Comparison of ENCODE assay signal across 8 cellular contexts in genomic region chr20:25178563-25179438, GRCh38. TPM values are rescaled to one million over a fixed set of nuclear protein-coding genes. Genes with fewer than 3 reads are reported as not detected.
DNase-seq lines count a peak whose midpoint lies in the region; ATAC-seq and TF ChIP-seq lines count a peak whose summit lies in the region.

No MANE protein-coding gene starts in this region.

- peaks cover 4% of the 10 kb centered on the region for H3K9me3 Mint-ChIP-seq in activated CD8-positive, alpha-beta memory T cell treated with anti-CD3 and anti-CD28 coated beads, Interleukin-2, amount 10 ng/mL, durations not matched to agents 7 days and 5 days (ENCODE audit: low read depth)
- H3K9me3 Mint-ChIP-seq in mesothelial cell of epicardium = peaks cover 11% of the 10 kb centered on the region

- no peak for TF ChIP-seq EP300 in Ishikawa (IDR thresholded peaks at IDR 0.05; ENCODE audit: borderline replicate concordance)

- H3K4me1 Mint-ChIP-seq in activated CD8-positive, alpha-beta memory T cell treated with anti-CD3 and anti-CD28 coated beads, Interleukin-2, amount 10 ng/mL, durations not matched to agents 7 days and 5 days = no peaks in the 10 kb centered on the region
- peaks cover 11% of the 10 kb centered on the region for H3K4me1 Mint-ChIP-seq in mesothelial cell of epicardium

- no peak overlapping the region for H3K4me3 Mint-ChIP-seq in activated CD8-positive, alpha-beta memory T cell treated with anti-CD3 and anti-CD28 coated beads, Interleukin-2, amount 10 ng/mL, durations not matched to agents 7 days and 5 days
- H3K4me3 Mint-ChIP-seq in mesothelial cell of epicardium = no peak overlapping the region

- CTCF ChIA-PET in activated CD8-positive, alpha-beta memory T cell treated with anti-CD3 and anti-CD28 coated beads, Interleukin-2, amount 10 ng/mL, durations not matched to agents 7 days and 5 days (lab: Charles Lee) = interaction anchor here (0.8 to 1.8 kb wide), 7 partner anchors 10 to 185 kb away, joined by 3 to 6 read pairs (median 4); no protein-coding TSS in a partner anchor

- ATAC-seq in activated CD8-positive, alpha-beta memory T cell treated with anti-CD3 and anti-CD28 coated beads, Interleukin-2, amount 10 ng/mL, durations not matched to agents 7 days and 5 days = peak; percentile 71

- H3K36me3 Mint-ChIP-seq in activated CD8-positive, alpha-beta memory T cell treated with anti-CD3 and anti-CD28 coated beads, Interleukin-2, amount 10 ng/mL, durations not matched to agents 7 days and 5 days = no peaks in the 10 kb centered on the region
- no peaks in the 10 kb centered on the region for H3K36me3 Mint-ChIP-seq in mesothelial cell of epicardium

- H3K27ac Mint-ChIP-seq in activated CD8-positive, alpha-beta memory T cell treated with anti-CD3 and anti-CD28 coated beads, Interleukin-2, amount 10 ng/mL, durations not matched to agents 7 days and 5 days = no peak overlapping the region
- H3K27ac Mint-ChIP-seq in mesothelial cell of epicardium = peak overlapping the region; percentile 31

- peak; percentile 100 for TF ChIP-seq RAD21 in Ishikawa (IDR thresholded peaks at IDR 0.05; ENCODE audit: low read depth)

- DNase-seq in activated CD8-positive, alpha-beta memory T cell treated with anti-CD3 and anti-CD28 coated beads, Interleukin-2, amount 10 ng/mL, durations not matched to agents 7 days and 5 days = no peak
- DNase-seq in activated CD8-positive, alpha-beta memory T cell treated with anti-CD3 and anti-CD28 coated beads for 24 hours = no peak
- DNase-seq in RPMI7951 (ENCODE audit: low read depth) (peak; percentile 92), ecto neural progenitor cell (ENCODE audit: low spot score) (peak; percentile 47), mesothelial cell of epicardium (ENCODE audit: low spot score in 2 of 2, unreplicated experiment in 2 of 2) (no peak), GF-D8 (lab: John Stamatoyannopoulos, UW) (no peak), globus pallidus (ENCODE audit: low spot score) (no peak)

- H3K27me3 Mint-ChIP-seq in activated CD8-positive, alpha-beta memory T cell treated with anti-CD3 and anti-CD28 coated beads, Interleukin-2, amount 10 ng/mL, durations not matched to agents 7 days and 5 days = peaks cover 19% of the 10 kb centered on the region
- peaks cover 21% of the 10 kb centered on the region for H3K27me3 Mint-ChIP-seq in mesothelial cell of epicardium (ENCODE audit: low read depth)

- no peak for TF ChIP-seq CTCF in mesothelial cell of epicardium (IDR thresholded peaks at IDR 0.05; ENCODE audit: unreplicated experiment)

TF ChIP-seq in Ishikawa, 13 proteins besides CTCF, POLR2A, EP300 and RAD21:
- 0 out of 2 replicates have a peak, but pooled peaks have one; percentile 42 for TF ChIP-seq TEAD4 (IDR thresholded peaks at IDR 0.05)
- peak; percentile 44 for TF ChIP-seq NFIC (IDR thresholded peaks at IDR 0.05)
- peak; percentile 81 for TF ChIP-seq MAX (IDR thresholded peaks at IDR 0.05)
- TF ChIP-seq CREB1 (IDR thresholded peaks at IDR 0.05; ENCODE audit: low read depth) = no peak
- TF ChIP-seq FOXM1 (IDR thresholded peaks at IDR 0.05; ENCODE audit: borderline replicate concordance, low read depth) = no peak; the same call in 1 of the 2 replicates
- no peak for TF ChIP-seq ZBTB7A (IDR thresholded peaks at IDR 0.05; ENCODE audit: low read depth)
- no peak for TF ChIP-seq TCF12 (IDR thresholded peaks at IDR 0.05; ENCODE audit: low read depth)
- TF ChIP-seq USF1 (IDR thresholded peaks at IDR 0.05) = peak; percentile 11; the same call in 1 of the 2 replicates
- peak; percentile 66 for TF ChIP-seq CEBPB (IDR thresholded peaks at IDR 0.05)
- TF ChIP-seq EGR1 (IDR thresholded peaks at IDR 0.05) = no peak
- no peak for TF ChIP-seq TAF1 (IDR thresholded peaks at IDR 0.05; ENCODE audit: low read depth)
- TF ChIP-seq YY1 (IDR thresholded peaks at IDR 0.05; ENCODE audit: low read depth) = 0 out of 2 replicates have a peak, but pooled peaks have one; percentile 22
- TF ChIP-seq REST (IDR thresholded peaks at IDR 0.05; ENCODE audit: low read depth) = no peak

RNA-seq across cellular contexts. Expression of gene ENTPD6, which starts 16.7 kb away (rescaled TPM):
- total RNA-seq in activated CD8-positive, alpha-beta memory T cell treated with anti-CD3 and anti-CD28 coated beads, Interleukin-2, amount 10 ng/mL, durations not matched to agents 7 days and 5 days = 10 to 100 TPM; 37.6 to 42.0 TPM
- total RNA-seq in RPMI7951 (2014; rRNA removed; shearing (Covaris generic)) = 29.3 and 32.4 TPM in 2 replicates
- 59.3 to 68.6 TPM (median 67.8 TPM) in 3 replicates for total RNA-seq in mesothelial cell of epicardium

Comparison
In these comparisons a context has a peak if more than half of its experiments do, and no peak if none do; other contexts are left out.
1. DNase-seq: peak in RPMI7951 (single experiment) and ecto neural progenitor cell (single experiment); none in activated CD8-positive, alpha-beta memory T cell treated with anti-CD3 and anti-CD28 coated beads, Interleukin-2, amount 10 ng/mL, durations not matched to agents 7 days and 5 days (single experiment), activated CD8-positive, alpha-beta memory T cell treated with anti-CD3 and anti-CD28 coated beads for 24 hours (single experiment), mesothelial cell of epicardium (0 of 2), GF-D8 (single experiment) and globus pallidus (single experiment).